Comparison of ENCODE assay signal across 9 cellular contexts in the genomic region with DNA sequence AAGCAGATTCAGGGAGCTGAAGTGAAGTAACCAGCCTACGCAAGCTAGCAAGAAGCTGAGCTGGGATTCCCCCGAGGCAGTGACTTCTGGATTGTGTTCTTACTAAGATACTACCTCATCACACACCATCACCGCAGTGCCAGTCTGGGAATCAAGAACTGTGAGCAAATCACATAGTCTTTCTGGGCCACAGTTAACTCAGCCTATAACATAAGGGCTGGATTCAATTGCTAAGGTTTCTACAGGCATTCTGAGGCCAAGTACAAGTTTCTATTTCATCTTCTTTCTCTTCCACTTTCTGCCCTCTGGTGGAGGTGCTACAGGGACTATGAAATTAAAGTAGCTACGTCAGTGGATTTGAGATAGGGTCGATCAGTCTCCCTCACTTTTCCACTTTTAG. TPM values are rescaled to one million over a fixed set of nuclear protein-coding genes. Genes with fewer than 3 reads are reported as not detected.
A peak's percentile ranks its signal among the peaks of the same experiment; 100 is the strongest.
DNase-seq lines count a peak whose midpoint lies in the region; ATAC-seq and TF ChIP-seq lines count a peak whose summit lies in the region.
"Had no signal": no experiment of that assay in that cellular context is flagged by ENCODE, and none has a peak within 500 bp of the region (broad histone marks: within the 10 kb centered on the region; RNA-seq: fewer than 3 reads in every experiment).

No MANE protein-coding gene starts in this region.

- H3K27me3 ChIP-seq in GM23338 (ENCODE audit: insufficient read depth) (peaks cover 14% of the 10 kb centered on the region; the same call in 1 of the 2 replicates), MM.1S (replicated peaks; ENCODE audit: insufficient read depth, low read length) (0 out of 2 replicates have a peak, but pooled peaks cover 5% of the 10 kb centered on the region), ovary (no peaks in the 10 kb centered on the region)

- peaks cover 8% of the 10 kb centered on the region; the same call in 1 of the 3 replicates for H3K36me3 Mint-ChIP-seq in GM23338 (ENCODE audit: low read depth)
- peaks cover 9% of the 10 kb centered on the region for H3K36me3 Mint-ChIP-seq in osteocyte (ENCODE audit: unreplicated experiment)

- no peaks in the 10 kb centered on the region for H3K79me2 ChIP-seq in GM23338 (replicated peaks; ENCODE audit: insufficient read depth)
- no peaks in the 10 kb centered on the region for H3K79me2 ChIP-seq in MM.1S (ENCODE audit: low read length)

- H3K4me1 Mint-ChIP-seq in GM23338 (peaks cover 25% of the 10 kb centered on the region), osteocyte (ENCODE audit: unreplicated experiment) (peaks cover 29% of the 10 kb centered on the region)

- no peak overlapping the region for H3K27ac Mint-ChIP-seq in GM23338
- no peak overlapping the region for H3K27ac Mint-ChIP-seq in osteocyte (ENCODE audit: unreplicated experiment)
- H3K27ac Mint-ChIP-seq: activated naive CD8-positive, alpha-beta T cell treated with anti-CD3 and anti-CD28 coated beads, Interleukin-2, amount 10 ng/mL, durations not matched to agents 7 days and 5 days had no signal

- H3K4me2 ChIP-seq in GM23338 (no peak overlapping the region), MM.1S (ENCODE audit: low read depth, low read length) (no peak overlapping the region)

- H3K9me2 ChIP-seq in GM23338 (ENCODE audit: insufficient read depth), result no peaks in the 10 kb centered on the region
- no peaks in the 10 kb centered on the region for H3K9me2 ChIP-seq in MM.1S (replicated peaks; ENCODE audit: insufficient read depth, low read length)

- intact Hi-C loops in ovary (cut with DNase I), result no loop called here

- H3K27me3 Mint-ChIP-seq in GM23338 (ENCODE audit: insufficient read depth, low read depth, poor library complexity), result peaks cover 21% of the 10 kb centered on the region
- H3K27me3 Mint-ChIP-seq in osteocyte (ENCODE audit: unreplicated experiment), result no peaks in the 10 kb centered on the region

- H3F3A ChIP-seq in GM23338 (replicated peaks; ENCODE audit: low read depth) (no peaks in the 10 kb centered on the region), MM.1S (ENCODE audit: insufficient read depth, low read length) (no peaks in the 10 kb centered on the region)

- DNase-seq in activated CD4-positive, alpha-beta T cell treated with anti-CD3 and anti-CD28 coated beads for 48 hours, result peak; percentile 79
- no peak for DNase-seq in activated CD4-positive, alpha-beta T cell treated with anti-CD3 and anti-CD28 coated beads, Interleukin-2, amount 50 U/mL, for 4 hours
- DNase-seq in GM23338 (ENCODE audit: low spot score) (peak; percentile 61), MM.1S (peak; percentile 41), caudate nucleus (lab: John Stamatoyannopoulos, UW) (peak in 38 of 61 donors; percentile 1 to 84 (median 18)), osteocyte (ENCODE audit: extremely low spot score, unreplicated experiment) (no peak), A172 (ENCODE audit: low spot score) (no peak), ovary (no peak)
- DNase-seq: activated naive CD8-positive, alpha-beta T cell treated with anti-CD3 and anti-CD28 coated beads, Interleukin-2, amount 10 ng/mL, durations not matched to agents 7 days and 5 days had no signal

- H3K9me3 ChIP-seq in MM.1S (replicated peaks; ENCODE audit: insufficient read depth, low read length) (no peaks in the 10 kb centered on the region), ovary (no peaks in the 10 kb centered on the region)

- H3K27ac ChIP-seq in GM23338 (ENCODE audit: low read depth), result no peak overlapping the region
- no peak overlapping the region for H3K27ac ChIP-seq in MM.1S (ENCODE audit: low read length)
- H3K27ac ChIP-seq in caudate nucleus (ENCODE audit: low read depth, low read length), result no peak overlapping the region
- H3K27ac ChIP-seq in ovary, result no peak overlapping the region

- no peak overlapping the region for H3K4me3 Mint-ChIP-seq in GM23338
- no peak overlapping the region for H3K4me3 Mint-ChIP-seq in osteocyte (ENCODE audit: unreplicated experiment)
- H3K4me3 Mint-ChIP-seq: activated naive CD8-positive, alpha-beta T cell treated with anti-CD3 and anti-CD28 coated beads, Interleukin-2, amount 10 ng/mL, durations not matched to agents 7 days and 5 days had no signal

- TF ChIP-seq CTCF in GM23338 (conservative IDR thresholded peaks at IDR 0.05; ENCODE audit: low read depth in 2 of 2) (peak; percentile 49 to 53; a peak in 3 of 4 replicates), MM.1S (IDR thresholded peaks at IDR 0.05; ENCODE audit: low read length) (peak; percentile 51), osteocyte (IDR thresholded peaks at IDR 0.05) (peak; percentile 49), ovary (IDR thresholded peaks at IDR 0.05) (no peak)

- no peak overlapping the region for H3K9ac ChIP-seq in MM.1S (ENCODE audit: low read length)

- H3K4me1 ChIP-seq in GM23338 (ENCODE audit: insufficient read depth) (peaks cover 18% of the 10 kb centered on the region), MM.1S (ENCODE audit: low read length) (peaks cover 8% of the 10 kb centered on the region), ovary (ENCODE audit: insufficient read depth) (peaks cover 4% of the 10 kb centered on the region)

- ATAC-seq in GM23338, result no peak

- peaks cover 5% of the 10 kb centered on the region; the same call in 1 of the 2 replicates for H3K36me3 ChIP-seq in GM23338 (ENCODE audit: insufficient read depth)
- no peaks in the 10 kb centered on the region for H3K36me3 ChIP-seq in MM.1S (replicated peaks; ENCODE audit: insufficient read depth, low read length)
- no peaks in the 10 kb centered on the region for H3K36me3 ChIP-seq in ovary

- H3K9me3 Mint-ChIP-seq in GM23338, result no peaks in the 10 kb centered on the region
- H3K9me3 Mint-ChIP-seq in osteocyte (ENCODE audit: unreplicated experiment), result no peaks in the 10 kb centered on the region
- H3K9me3 Mint-ChIP-seq: activated naive CD8-positive, alpha-beta T cell treated with anti-CD3 and anti-CD28 coated beads, Interleukin-2, amount 10 ng/mL, durations not matched to agents 7 days and 5 days had no signal

- TF ChIP-seq EP300 in ovary (IDR thresholded peaks at IDR 0.05), result no peak

- H3K4me3 ChIP-seq in GM23338 (no peak overlapping the region), MM.1S (ENCODE audit: low read length) (no peak overlapping the region), ovary (no peak overlapping the region)

- TF ChIP-seq POLR2A in ovary (IDR thresholded peaks at IDR 0.05), result no peak

- peaks cover 12% of the 10 kb centered on the region for H4K20me1 ChIP-seq in GM23338 (replicated peaks; ENCODE audit: insufficient read depth)
- H4K20me1 ChIP-seq in MM.1S (ENCODE audit: insufficient read depth, low read length), result no peaks in the 10 kb centered on the region

- no peak overlapping the region for H2AFZ ChIP-seq in GM23338
- no peak overlapping the region for H2AFZ ChIP-seq in MM.1S (ENCODE audit: low read length)

- WGBS in ovary, 3 donors, result 60 to 74% (median 72%) methylated on average over 5 of the region's 5 CpGs

RNA-seq across cellular contexts. Expression of gene CORIN, which starts 1.4 kb away (rescaled TPM):
- not detected in 2 replicates for total RNA-seq in GM23338 (2014; rRNA removed; shearing (Covaris generic))
- polyA plus RNA-seq in GM23338 (2016; fragmentation: Nextera tagmentation; extraction: Ambion mirVana) (0.40 TPM in 1 of 2 replicates, not detected in the other), ovary (1 to 10 TPM in 1 of 2 donors, under 1 TPM in 1; 0.91 to 7.9 TPM)
- total RNA-seq in osteocyte (1.6 and 2.6 TPM in 2 replicates), ovary (1 to 10 TPM in 2 of 7 donors, under 1 TPM in 4, not detected in 1; 0.20 to 7.2 (median 0.66) TPM)
- not detected in 2 replicates for total RNA-seq in A172 (2014; rRNA removed; shearing (Covaris generic))

Comparison
In these comparisons a context has a peak if more than half of its experiments do, and no peak if none do; other contexts are left out.
1. DNase-seq: peak in activated CD4-positive, alpha-beta T cell treated with anti-CD3 and anti-CD28 coated beads for 48 hours (single experiment), GM23338 (single experiment), MM.1S (single experiment) and caudate nucleus (38 of 61); none in activated CD4-positive, alpha-beta T cell treated with anti-CD3 and anti-CD28 coated beads, Interleukin-2, amount 50 U/mL, for 4 hours (0 of 2), osteocyte (single experiment), A172 (single experiment) and ovary (0 of 5).
2. CTCF ChIP-seq: peak in GM23338 (2 of 2), MM.1S (single experiment) and osteocyte (single experiment); none in ovary (0 of 3).